ENCODE assay signal across 12 cellular contexts in the genomic region with DNA sequence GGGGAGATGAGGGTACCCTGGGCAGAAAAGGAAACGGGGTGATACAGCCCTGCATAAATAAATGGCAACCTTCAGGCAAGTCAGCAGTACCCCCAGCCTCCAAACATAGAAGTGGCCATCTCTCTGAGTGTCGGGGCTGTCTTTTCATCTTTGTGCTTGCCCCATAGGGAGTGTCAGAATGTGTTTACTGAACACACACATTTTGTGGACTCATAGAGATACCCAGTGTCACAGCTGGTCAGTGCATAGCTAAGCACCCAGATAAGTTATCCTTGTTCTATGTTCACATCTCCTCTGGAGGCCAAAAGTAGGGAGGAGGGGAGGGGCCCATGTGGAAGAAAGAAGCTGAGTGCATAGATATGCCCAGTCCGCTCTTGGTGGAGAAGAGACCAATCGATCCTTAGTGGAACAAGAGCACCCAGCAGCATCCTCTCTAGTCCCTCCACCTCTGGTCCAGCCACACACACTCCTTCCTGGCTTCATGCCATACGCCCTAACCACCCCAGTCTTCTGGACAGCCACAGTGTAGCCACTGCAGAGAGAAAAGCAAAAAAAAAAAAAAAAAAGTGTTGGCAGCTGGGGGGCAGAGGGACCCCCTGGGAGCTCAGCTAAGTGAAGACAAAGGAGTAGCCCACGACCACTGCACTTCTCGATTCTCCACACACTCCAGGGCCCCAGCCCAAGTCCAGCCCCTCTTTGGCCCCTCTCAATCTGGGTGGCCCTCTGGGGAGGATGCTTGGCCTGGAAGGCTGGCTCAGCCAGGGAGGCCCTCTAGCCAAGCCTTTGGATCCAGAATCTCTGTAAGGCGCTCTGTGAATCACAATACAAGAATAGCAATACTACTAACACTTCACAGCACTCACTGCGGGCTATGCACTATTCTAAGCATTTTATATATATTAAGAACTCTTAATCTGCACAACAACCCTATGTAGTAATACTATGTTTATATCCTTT. TPM values are rescaled to one million over a fixed set of nuclear protein-coding genes. Genes with fewer than 3 reads are reported as not detected.
DNase-seq lines count a peak whose midpoint lies in the region; ATAC-seq and TF ChIP-seq lines count a peak whose summit lies in the region.
"Had no signal": no experiment of that assay in that cellular context is flagged by ENCODE, and none has a peak within 500 bp of the region (broad histone marks: within the 10 kb centered on the region; RNA-seq: fewer than 3 reads in every experiment).

No MANE protein-coding gene starts in this region.

- no peak overlapping the region for H3K27ac Mint-ChIP-seq in GM23338
- no peak overlapping the region for H3K27ac Mint-ChIP-seq in T-helper 17 cell
- H3K27ac Mint-ChIP-seq: activated B cell treated with CpG ODN at 0.5 μM for 24 hours had no signal

- peaks cover 3% of the 10 kb centered on the region; the same call in 1 of the 2 replicates for H4K20me1 ChIP-seq in GM23338 (replicated peaks; ENCODE audit: insufficient read depth)

- H3F3A ChIP-seq in GM23338 (replicated peaks; ENCODE audit: low read depth) = peaks cover 7% of the 10 kb centered on the region; the same call in 1 of the 2 replicates

- H3K79me2 ChIP-seq in GM23338 (replicated peaks; ENCODE audit: insufficient read depth) = peaks cover 28% of the 10 kb centered on the region

- H3K4me3 Mint-ChIP-seq in GM23338 = peak overlapping the region; percentile 88
- no peak overlapping the region for H3K4me3 Mint-ChIP-seq in T-helper 17 cell

- no peaks in the 10 kb centered on the region for H3K9me2 ChIP-seq in GM23338 (ENCODE audit: insufficient read depth)

- H3K4me1 Mint-ChIP-seq in GM23338 (peaks cover 38% of the 10 kb centered on the region), T-helper 17 cell (peaks cover 25% of the 10 kb centered on the region)

- H3K27me3 ChIP-seq in GM23338 (ENCODE audit: insufficient read depth) (peaks cover 7% of the 10 kb centered on the region; the same call in 1 of the 2 replicates), psoas muscle (ENCODE audit: insufficient read depth in 3 of 3, low read length in 2 of 3) (no peaks in the 10 kb centered on the region)
- H3K27me3 ChIP-seq: right lobe of liver, upper lobe of left lung had no signal

- H3K36me3 Mint-ChIP-seq in GM23338 (ENCODE audit: low read depth) (peaks cover 4% of the 10 kb centered on the region; the same call in 1 of the 3 replicates), T-helper 17 cell (ENCODE audit: low read depth) (peaks cover 9% of the 10 kb centered on the region)

- no peak for TF ChIP-seq CTCF in GM23338 (conservative IDR thresholded peaks at IDR 0.05; ENCODE audit: low read depth in 2 of 2)
- no peak for TF ChIP-seq CTCF in psoas muscle (IDR thresholded peaks at IDR 0.05)

- H3K9me3 Mint-ChIP-seq in GM23338 = no peaks in the 10 kb centered on the region
- H3K9me3 Mint-ChIP-seq: activated B cell treated with CpG ODN at 0.5 μM for 24 hours had no signal

- H2AFZ ChIP-seq in GM23338 = no peak overlapping the region

- peaks cover 26% of the 10 kb centered on the region for H3K4me1 ChIP-seq in GM23338 (ENCODE audit: insufficient read depth)
- peaks cover 46% of the 10 kb centered on the region for H3K4me1 ChIP-seq in psoas muscle

- H3K27ac ChIP-seq in GM23338 (ENCODE audit: low read depth) = no peak overlapping the region
- H3K27ac ChIP-seq in psoas muscle = peak overlapping the region; percentile 92
- H3K27ac ChIP-seq: A549, right lobe of liver, upper lobe of left lung had no signal

- intact Hi-C loops in Right ventricle myocardium superior (cut with DNase I) = no loop called here
- intact Hi-C loops in psoas muscle (cut with DNase I) = loop anchor here in 1 of 2 donors (1.0 to 2.0 kb wide), 3 partner anchors 11 to 24 kb away; partner anchors contain the start of genes BLOC1S1, CD63 and RDH5

- DNase-seq in GM23338 (ENCODE audit: low spot score) (no peak), Right ventricle myocardium superior (peak; percentile 55), psoas muscle (peak; percentile 34 to 80), T-helper 17 cell (no peak), NCI-H2029 treated with DMSO at 0.1 percent for 48 hours (lab: John Stamatoyannopoulos, UW) (no peak)
- DNase-seq: activated B cell treated with CpG ODN at 0.5 μM for 24 hours; activated T-cell treated with anti-CD3 and anti-CD28 coated beads, Interleukin-2, amount 50 U/mL, for 48 hours; upper lobe of left lung had no signal

- no peak for ATAC-seq in GM23338
- ATAC-seq in Right ventricle myocardium superior (ENCODE audit: poor library complexity) = no peak
- ATAC-seq in psoas muscle = peak; percentile 25 to 58 (median 50)
- ATAC-seq in T-helper 17 cell = no peak
- no peak for ATAC-seq in GM21423 (IDR thresholded peaks at IDR 0.05; ENCODE audit: unreplicated experiment)

- H3K36me3 ChIP-seq in GM23338 (ENCODE audit: insufficient read depth) = no peaks in the 10 kb centered on the region
- H3K36me3 ChIP-seq in psoas muscle (ENCODE audit: insufficient read depth in 1 of 2, low read depth in 1 of 2) = peaks cover 0 to 18% of the 10 kb centered on the region in 2 donors
- H3K36me3 ChIP-seq: right lobe of liver, upper lobe of left lung had no signal

- H3K4me2 ChIP-seq in GM23338 = peak overlapping the region; percentile 41

- peaks cover 20% of the 10 kb centered on the region for H3K27me3 Mint-ChIP-seq in GM23338 (ENCODE audit: insufficient read depth, low read depth, poor library complexity)
- peaks cover 29% of the 10 kb centered on the region for H3K27me3 Mint-ChIP-seq in T-helper 17 cell

- H3K4me3 ChIP-seq in GM23338 (no peak overlapping the region), psoas muscle (peak overlapping the region; percentile 85)
- H3K4me3 ChIP-seq: A549, mucosa of descending colon, right lobe of liver had no signal

- WGBS in psoas muscle, 3 donors = 20 to 34% (median 21%) methylated on average over 9 of the region's 9 CpGs

- H3K9me3 ChIP-seq in psoas muscle = no peaks in the 10 kb centered on the region
- no peaks in the 10 kb centered on the region for H3K9me3 ChIP-seq in T-helper 17 cell (ENCODE audit: control insufficient read depth, low read length, poor library complexity, severe bottlenecking)
- H3K9me3 ChIP-seq: A549, mucosa of descending colon, right lobe of liver, upper lobe of left lung had no signal

TF ChIP-seq in GM23338, 12 proteins besides CTCF, POLR2A, EP300 and RAD21 (continues in another document):
- TF ChIP-seq, protein P1, sequence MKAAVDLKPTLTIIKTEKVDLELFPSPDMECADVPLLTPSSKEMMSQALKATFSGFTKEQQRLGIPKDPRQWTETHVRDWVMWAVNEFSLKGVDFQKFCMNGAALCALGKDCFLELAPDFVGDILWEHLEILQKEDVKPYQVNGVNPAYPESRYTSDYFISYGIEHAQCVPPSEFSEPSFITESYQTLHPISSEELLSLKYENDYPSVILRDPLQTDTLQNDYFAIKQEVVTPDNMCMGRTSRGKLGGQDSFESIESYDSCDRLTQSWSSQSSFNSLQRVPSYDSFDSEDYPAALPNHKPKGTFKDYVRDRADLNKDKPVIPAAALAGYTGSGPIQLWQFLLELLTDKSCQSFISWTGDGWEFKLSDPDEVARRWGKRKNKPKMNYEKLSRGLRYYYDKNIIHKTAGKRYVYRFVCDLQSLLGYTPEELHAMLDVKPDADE (IDR thresholded peaks at IDR 0.05) = no peak

RNA-seq across cellular contexts. Expression of gene ITGA7, which starts 2.6 kb away (rescaled TPM):
- 45.3 and 49.1 TPM in 2 replicates for total RNA-seq in GM23338 (2014; rRNA removed; shearing (Covaris generic))
- 17.4 and 20.0 TPM in 2 replicates for polyA plus RNA-seq in GM23338 (2016; fragmentation: Nextera tagmentation; extraction: Ambion mirVana)
- 437 TPM for total RNA-seq in Right ventricle myocardium superior
- total RNA-seq in psoas muscle = 100 to 1,000 TPM; 297 to 433 (median 350) TPM
- polyA plus RNA-seq in psoas muscle = 100 to 1,000 TPM in 2 of 3 donors, 10 to 100 TPM in 1; 51.8 to 254 (median 152) TPM
- 1 to 10 TPM in 1 of 2 donors, under 1 TPM in 1; 0.70 to 1.4 TPM for total RNA-seq in T-helper 17 cell

RNA-seq across cellular contexts. Expression of gene BLOC1S1, which starts 10.7 kb away (rescaled TPM):
- 52.3 and 68.3 TPM in 2 replicates for total RNA-seq in GM23338 (2014; rRNA removed; shearing (Covaris generic))
- polyA plus RNA-seq in GM23338 (2016; fragmentation: Nextera tagmentation; extraction: Ambion mirVana) = 174 and 198 TPM in 2 replicates
- total RNA-seq in Right ventricle myocardium superior = 119 TPM
- 100 to 1,000 TPM; 127 to 193 (median 165) TPM for total RNA-seq in psoas muscle
- 100 to 1,000 TPM; 185 to 260 (median 228) TPM for polyA plus RNA-seq in psoas muscle
- total RNA-seq in T-helper 17 cell = 10 to 100 TPM; 41.1 to 42.0 TPM

RNA-seq across cellular contexts. Expression of gene RDH5, which starts 15.1 kb away (rescaled TPM):
- total RNA-seq in GM23338 (2014; rRNA removed; shearing (Covaris generic)) = 1.7 and 7.5 TPM in 2 replicates
- polyA plus RNA-seq in GM23338 (2016; fragmentation: Nextera tagmentation; extraction: Ambion mirVana) (3.9 and 5.4 TPM in 2 replicates), psoas muscle (10 to 100 TPM in 2 of 3 donors, 1 to 10 TPM in 1; 7.0 to 14.0 (median 11.9) TPM)
- total RNA-seq in Right ventricle myocardium superior (10.1 TPM), psoas muscle (10 to 100 TPM; 11.4 to 25.4 (median 16.0) TPM), T-helper 17 cell (10 to 100 TPM; 12.9 to 13.8 TPM)

RNA-seq across cellular contexts. Expression of gene CD63, which starts 23.7 kb away (rescaled TPM):
- 294 and 307 TPM in 2 replicates for total RNA-seq in GM23338 (2014; rRNA removed; shearing (Covaris generic))
- polyA plus RNA-seq in GM23338 (2016; fragmentation: Nextera tagmentation; extraction: Ambion mirVana) (670 and 685 TPM in 2 replicates), psoas muscle (1,000 to 10,000 TPM; 1,147 to 2,407 (median 1,257) TPM)
- total RNA-seq in Right ventricle myocardium superior (723 TPM), psoas muscle (1,000 to 10,000 TPM in 2 of 4 donors, 100 to 1,000 TPM in 2; 592 to 1,401 (median 983) TPM), T-helper 17 cell (10 to 100 TPM; 83.3 to 83.9 TPM)

RNA-seq across cellular contexts. Expression of gene GDF11, which starts 37.8 kb away (rescaled TPM):
- 12.5 and 12.6 TPM in 2 replicates for total RNA-seq in GM23338 (2014; rRNA removed; shearing (Covaris generic))
- polyA plus RNA-seq in GM23338 (2016; fragmentation: Nextera tagmentation; extraction: Ambion mirVana) (3.7 and 3.8 TPM in 2 replicates), psoas muscle (1 to 10 TPM in 2 of 3 donors, under 1 TPM in 1; 0.34 to 3.7 (median 2.3) TPM)
- total RNA-seq in Right ventricle myocardium superior (6.0 TPM), psoas muscle (1 to 10 TPM in 3 of 4 donors, under 1 TPM in 1; 0.88 to 4.8 (median 1.4) TPM), T-helper 17 cell (1 to 10 TPM; 6.7 to 9.5 TPM)

Comparison
In these comparisons a context has a peak if more than half of its experiments do, and no peak if none do; other contexts are left out.
1. ATAC-seq: peak in psoas muscle (4 of 4); none in GM23338 (single experiment), Right ventricle myocardium superior (single experiment), T-helper 17 cell (single experiment) and GM21423 (single experiment).
2. DNase-seq: peak in Right ventricle myocardium superior (single experiment) and psoas muscle (2 of 2); none in GM23338 (single experiment), T-helper 17 cell (0 of 3) and NCI-H2029 treated with DMSO at 0.1 percent for 48 hours (single experiment).
3. RNA of gene ITGA7, which starts 2.6 kb away (total RNA-seq): 437 TPM in Right ventricle myocardium superior (single experiment), 297 to 433 TPM in psoas muscle and 45.3 to 49.1 TPM in GM23338; 0.70 to 1.4 TPM in T-helper 17 cell; every median in the first group is over 10 times any median in the second.